In genomic region chr7:27339478-27339877, GRCh38 we compare ENCODE assay signal across 17 cellular contexts.
DNase-seq lines count a peak whose midpoint lies in the region; ATAC-seq, FAIRE-seq and TF ChIP-seq lines count a peak whose summit lies in the region.
"Had no signal": no experiment of that assay in that cellular context is flagged by ENCODE, and none has a peak within 500 bp of the region (broad histone marks: within the 10 kb centered on the region; RNA-seq: fewer than 3 reads in every experiment).

No MANE protein-coding gene starts in this region.

- TF ChIP-seq CTCF in adrenal gland (IDR thresholded peaks at IDR 0.05) = no peak

- H3K9me3 ChIP-seq in adrenal gland (replicated peaks in 1 of 3) = no peaks in the 10 kb centered on the region

- H3K27ac ChIP-seq in adrenal gland = no peak overlapping the region
- H3K27ac ChIP-seq: C4-2B had no signal

- FAIRE-seq in H54 (lab: Jason Lieb, UNC) = no peak
- FAIRE-seq: GM12891, urothelium cell line had no signal

- peaks cover 6 to 9% of the 10 kb centered on the region in 2 donors for H3K4me1 Mint-ChIP-seq in stimulated activated naive B cell treated with anti-CD40 and anti-IgM and Interleukin-4, amounts not matched to agents 10 μg/mL and 1 μg/mL and 100 μg/mL, for 72 hours
- H3K4me1 Mint-ChIP-seq: stimulated activated effector memory CD8-positive, alpha-beta T cell treated with anti-CD3 and anti-CD28 coated beads, Interleukin-12 subunit alpha, Interleukin-12 subunit beta, amount 100 ng/mL, for 72 hours had no signal

- H3K27me3 ChIP-seq in adrenal gland = no peaks in the 10 kb centered on the region

- 67 to 78% (median 74%) methylated on average over 2 of the region's 2 CpGs for WGBS in adrenal gland, 4 donors

- H3K27me3 Mint-ChIP-seq in stimulated activated naive B cell treated with anti-CD40 and anti-IgM and Interleukin-4, amounts not matched to agents 10 μg/mL and 1 μg/mL and 100 μg/mL, for 72 hours = peaks cover 17 to 22% of the 10 kb centered on the region in 2 donors

- intact Hi-C loops in adrenal gland (cut with DNase I) = no loop called here

- H3K4me3 ChIP-seq in adrenal gland = no peak overlapping the region

- TF ChIP-seq POLR2A in H54 (IDR thresholded peaks at IDR 0.05; ENCODE audit: low read depth, low read length) (no peak), adrenal gland (IDR thresholded peaks at IDR 0.05) (no peak)

- no peaks in the 10 kb centered on the region for H3K4me1 ChIP-seq in adrenal gland (replicated peaks in 1 of 2)

- DNase-seq in H54 (ENCODE audit: insufficient read length, low spot score) (peak; percentile 17), NOMO-1 (lab: John Stamatoyannopoulos, UW; ENCODE audit: unreplicated experiment in 2 of 2) (peak; percentile 94 to 97), adrenal gland (peak in 4 of 7 donors; percentile 19 to 44 (median 28)), DMS53 (lab: John Stamatoyannopoulos, UW) (no peak), NCI-H2171 (lab: John Stamatoyannopoulos, UW) (no peak)
- DNase-seq in stimulated activated naive B cell treated with anti-CD40 and anti-IgM and Interleukin-4, amounts not matched to agents 10 μg/mL and 1 μg/mL and 100 μg/mL, for 72 hours = peak; percentile 46
- DNase-seq in activated CD4-positive, CD25-positive, alpha-beta regulatory T cell treated with anti-CD3 and anti-CD28 coated beads, Interleukin-2, amount 50 U/mL, for 72 hours = no peak
- DNase-seq: activated CD4-positive, alpha-beta T cell treated with anti-CD3 and anti-CD28 coated beads, Interleukin-2, amount 50 U/mL, for 48 hours; activated T-cell treated with anti-CD3 and anti-CD28 coated beads, Interleukin-2, amount 50 U/mL, for 48 hours; caudate nucleus; islet precursor cell; NCI-H2081; NCI-H526 treated with DMSO at 0.1 percent for 48 hours had no signal

- ATAC-seq in stimulated activated naive B cell treated with anti-CD40 and anti-IgM and Interleukin-4, amounts not matched to agents 10 μg/mL and 1 μg/mL and 100 μg/mL, for 72 hours (replicated peaks) = peak; percentile 98 to 99
- ATAC-seq: stimulated activated effector memory CD8-positive, alpha-beta T cell treated with anti-CD3 and anti-CD28 coated beads, Interleukin-12 subunit alpha, Interleukin-12 subunit beta, amount 100 ng/mL, for 72 hours had no signal

- H3K36me3 Mint-ChIP-seq in stimulated activated naive B cell treated with anti-CD40 and anti-IgM and Interleukin-4, amounts not matched to agents 10 μg/mL and 1 μg/mL and 100 μg/mL, for 72 hours = peaks cover 0 to 1% of the 10 kb centered on the region in 2 donors
- H3K36me3 Mint-ChIP-seq: stimulated activated effector memory CD8-positive, alpha-beta T cell treated with anti-CD3 and anti-CD28 coated beads, Interleukin-12 subunit alpha, Interleukin-12 subunit beta, amount 100 ng/mL, for 72 hours had no signal

- no peak overlapping the region for H3K4me3 Mint-ChIP-seq in stimulated activated naive B cell treated with anti-CD40 and anti-IgM and Interleukin-4, amounts not matched to agents 10 μg/mL and 1 μg/mL and 100 μg/mL, for 72 hours
- H3K4me3 Mint-ChIP-seq: stimulated activated effector memory CD8-positive, alpha-beta T cell treated with anti-CD3 and anti-CD28 coated beads, Interleukin-12 subunit alpha, Interleukin-12 subunit beta, amount 100 ng/mL, for 72 hours had no signal

- peaks cover 0 to 2% of the 10 kb centered on the region in 2 donors for H3K9me3 Mint-ChIP-seq in stimulated activated naive B cell treated with anti-CD40 and anti-IgM and Interleukin-4, amounts not matched to agents 10 μg/mL and 1 μg/mL and 100 μg/mL, for 72 hours
- H3K9me3 Mint-ChIP-seq: stimulated activated effector memory CD8-positive, alpha-beta T cell treated with anti-CD3 and anti-CD28 coated beads, Interleukin-12 subunit alpha, Interleukin-12 subunit beta, amount 100 ng/mL, for 72 hours had no signal

- no peaks in the 10 kb centered on the region for H3K36me3 ChIP-seq in adrenal gland (replicated peaks in 1 of 2)

- peak overlapping the region; percentile 22 for H3K27ac Mint-ChIP-seq in stimulated activated naive B cell treated with anti-CD40 and anti-IgM and Interleukin-4, amounts not matched to agents 10 μg/mL and 1 μg/mL and 100 μg/mL, for 72 hours
- H3K27ac Mint-ChIP-seq: stimulated activated effector memory CD8-positive, alpha-beta T cell treated with anti-CD3 and anti-CD28 coated beads, Interleukin-12 subunit alpha, Interleukin-12 subunit beta, amount 100 ng/mL, for 72 hours had no signal

Comparison
In these comparisons a context has a peak if more than half of its experiments do, and no peak if none do; other contexts are left out.
1. DNase-seq: peak in H54 (single experiment), NOMO-1 (2 of 2), adrenal gland (4 of 7) and stimulated activated naive B cell treated with anti-CD40 and anti-IgM and Interleukin-4, amounts not matched to agents 10 μg/mL and 1 μg/mL and 100 μg/mL, for 72 hours (single experiment); none in DMS53 (single experiment), NCI-H2171 (single experiment) and activated CD4-positive, CD25-positive, alpha-beta regulatory T cell treated with anti-CD3 and anti-CD28 coated beads, Interleukin-2, amount 50 U/mL, for 72 hours (single experiment).